Comparison of ENCODE assay signal across 32 cellular contexts in the genomic region with DNA sequence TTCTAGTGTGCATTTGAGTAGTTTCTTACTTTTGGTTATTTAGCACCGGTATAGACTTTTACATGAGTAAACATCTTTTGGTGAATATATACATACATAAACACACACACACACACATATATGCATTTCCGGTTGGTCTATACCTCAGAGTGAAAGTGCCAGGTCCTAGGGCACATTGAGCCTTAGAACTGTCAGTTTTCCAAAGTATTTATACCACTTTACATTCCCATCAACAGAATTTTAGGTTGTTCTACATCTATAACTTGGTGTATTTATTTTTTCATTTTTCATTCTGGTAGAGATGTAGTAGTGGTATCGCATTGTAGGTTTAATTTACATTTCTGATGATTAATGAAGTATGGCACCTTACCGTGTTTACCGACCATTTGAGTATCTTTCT.
"Had no signal": no experiment of that assay in that cellular context is flagged by ENCODE, and none has a peak within 500 bp of the region (broad histone marks: within the 10 kb centered on the region; RNA-seq: fewer than 3 reads in every experiment).

No MANE protein-coding gene starts in this region.

- H3K27me3 ChIP-seq: ascending aorta, breast epithelium, cardiac muscle cell, dorsolateral prefrontal cortex had no signal

- H3K27ac ChIP-seq: ascending aorta, breast epithelium, cardiac muscle cell, coronary artery, dorsolateral prefrontal cortex, WERI-Rb-1 had no signal

- H3K9me3 Mint-ChIP-seq: activated B cell treated with CpG ODN at 0.5 μM for 24 hours; activated CD8-positive, alpha-beta T cell treated with anti-CD3 and anti-CD28 coated beads for 36 hours; activated naive CD4-positive, alpha-beta T cell treated with anti-CD3 and anti-CD28 coated beads, Interleukin-2, amount 10 ng/mL, durations not matched to agents 7 days and 5 days; activated naive CD4-positive, alpha-beta T cell treated with anti-CD3 and anti-CD28 coated beads, Interleukin-2, amount 50 U/mL, for 72 hours; activated naive CD8-positive, alpha-beta T cell treated with anti-CD3 and anti-CD28 coated beads, Interleukin-2, amount 10 ng/mL, durations not matched to agents 7 days and 5 days; brain; dendritic cell treated with granulocyte-macrophage colony-stimulating factor and Interleukin-4, amounts not matched to agents 40 ng/mL and 50 ng/mL, for 4 days; endodermal cell; T-helper 2 cell treated with Interferon-gamma antibody and Interleukin-4, amounts not matched to agents 5 μg/mL and 100 μg/mL, for 36 hours had no signal

- H3K36me3 ChIP-seq: breast epithelium had no signal

- H3K4me1 ChIP-seq: ascending aorta, breast epithelium had no signal

- H3K4me3 Mint-ChIP-seq: activated B cell treated with CpG ODN at 0.5 μM for 24 hours; activated CD8-positive, alpha-beta T cell treated with anti-CD3 and anti-CD28 coated beads for 36 hours; activated naive CD4-positive, alpha-beta T cell treated with anti-CD3 and anti-CD28 coated beads, Interleukin-2, amount 10 ng/mL, durations not matched to agents 7 days and 5 days; activated naive CD8-positive, alpha-beta T cell treated with anti-CD3 and anti-CD28 coated beads, Interleukin-2, amount 10 ng/mL, durations not matched to agents 7 days and 5 days; brain; dendritic cell treated with granulocyte-macrophage colony-stimulating factor and Interleukin-4, amounts not matched to agents 40 ng/mL and 50 ng/mL, for 4 days; endodermal cell; T-helper 2 cell treated with Interferon-gamma antibody and Interleukin-4, amounts not matched to agents 5 μg/mL and 100 μg/mL, for 36 hours had no signal

- H3K36me3 Mint-ChIP-seq: activated naive CD4-positive, alpha-beta T cell treated with anti-CD3 and anti-CD28 coated beads, Interleukin-2, amount 50 U/mL, for 72 hours had no signal

- H3K4me3 ChIP-seq: ascending aorta, breast epithelium, cardiac muscle cell, coronary artery, dorsolateral prefrontal cortex had no signal

- H3K27me3 Mint-ChIP-seq: activated B cell treated with CpG ODN at 0.5 μM for 24 hours; activated CD8-positive, alpha-beta T cell treated with anti-CD3 and anti-CD28 coated beads for 36 hours; activated naive CD4-positive, alpha-beta T cell treated with anti-CD3 and anti-CD28 coated beads, Interleukin-2, amount 10 ng/mL, durations not matched to agents 7 days and 5 days; brain; dendritic cell treated with granulocyte-macrophage colony-stimulating factor and Interleukin-4, amounts not matched to agents 40 ng/mL and 50 ng/mL, for 4 days; T-helper 17 cell had no signal

- H3K27ac Mint-ChIP-seq: activated B cell treated with CpG ODN at 0.5 μM for 24 hours; activated CD8-positive, alpha-beta T cell treated with anti-CD3 and anti-CD28 coated beads for 36 hours; activated naive CD4-positive, alpha-beta T cell treated with anti-CD3 and anti-CD28 coated beads, Interleukin-2, amount 50 U/mL, for 72 hours; activated naive CD8-positive, alpha-beta T cell treated with anti-CD3 and anti-CD28 coated beads, Interleukin-2, amount 10 ng/mL, durations not matched to agents 7 days and 5 days; dendritic cell treated with granulocyte-macrophage colony-stimulating factor and Interleukin-4, amounts not matched to agents 40 ng/mL and 50 ng/mL, for 4 days; endodermal cell; T-helper 2 cell treated with Interferon-gamma antibody and Interleukin-4, amounts not matched to agents 5 μg/mL and 100 μg/mL, for 36 hours had no signal

- ATAC-seq: activated CD4-positive, CD25-positive, alpha-beta regulatory T cell treated with anti-CD3 and anti-CD28 coated beads, Interleukin-2, amount 50 U/mL, for 24 hours; activated CD8-positive, alpha-beta T cell treated with anti-CD3 and anti-CD28 coated beads for 36 hours; activated naive CD4-positive, alpha-beta T cell treated with anti-CD3 and anti-CD28 coated beads, Interleukin-2, amount 50 U/mL, for 72 hours; esophagus mucosa; T-helper 17 cell had no signal

- H3K9me3 ChIP-seq: ascending aorta, breast epithelium had no signal

- H3K4me1 Mint-ChIP-seq: activated naive CD4-positive, alpha-beta T cell treated with anti-CD3 and anti-CD28 coated beads, Interleukin-2, amount 10 ng/mL, durations not matched to agents 7 days and 5 days; activated naive CD8-positive, alpha-beta T cell treated with anti-CD3 and anti-CD28 coated beads, Interleukin-2, amount 10 ng/mL, durations not matched to agents 7 days and 5 days; brain; endodermal cell had no signal

- DNase-seq: activated B cell treated with CpG ODN at 0.5 μM for 24 hours; activated CD4-positive, alpha-beta T cell treated with anti-CD3 and anti-CD28 coated beads for 48 hours; activated CD4-positive, alpha-beta T cell treated with anti-CD3 and anti-CD28 coated beads, Interleukin-2, amount 50 U/mL, for 1 hour; activated CD4-positive, alpha-beta T cell treated with anti-CD3 and anti-CD28 coated beads, Interleukin-2, amount 50 U/mL, for 48 hours; activated CD8-positive, alpha-beta memory T cell treated with anti-CD3 and anti-CD28 coated beads for 24 hours; activated CD8-positive, alpha-beta T cell treated with anti-CD3 and anti-CD28 coated beads for 36 hours; activated gamma-delta T cell; activated naive CD4-positive, alpha-beta T cell; activated naive CD4-positive, alpha-beta T cell treated with anti-CD3 and anti-CD28 coated beads, Interleukin-2, amount 10 ng/mL, durations not matched to agents 7 days and 5 days; activated naive CD8-positive, alpha-beta T cell treated with anti-CD3 and anti-CD28 coated beads, Interleukin-2, amount 10 ng/mL, durations not matched to agents 7 days and 5 days; activated T-cell treated with anti-CD3 and anti-CD28 coated beads, Interleukin-2, amount 50 U/mL, for 1 hour; activated T-cell treated with anti-CD3 and anti-CD28 coated beads, Interleukin-2, amount 50 U/mL, for 48 hours; central memory CD4-positive, alpha-beta T cell; dorsolateral prefrontal cortex; effector memory CD4-positive, alpha-beta T cell; endodermal cell; foreskin fibroblast; head of caudate nucleus; T-helper 1 cell; T-helper 17 cell; T1000; WERI-Rb-1 had no signal
